Comparison of ENCODE assay signal across 18 cellular contexts in genomic region chrX:96147645-96148044, GRCh38.
"Had no signal": no experiment of that assay in that cellular context is flagged by ENCODE, and none has a peak within 500 bp of the region (broad histone marks: within the 10 kb centered on the region; RNA-seq: fewer than 3 reads in every experiment).

No MANE protein-coding gene starts in this region.

- H3K27ac ChIP-seq: adrenal gland, neutrophil, SJSA1, VCaP had no signal

- H3K9me3 ChIP-seq: adrenal gland, gastroesophageal sphincter, neutrophil, SJSA1, transverse colon had no signal

- H3K4me1 ChIP-seq: adrenal gland, gastroesophageal sphincter, heart left ventricle, SJSA1, transverse colon had no signal

- ATAC-seq: activated naive CD4-positive, alpha-beta T cell treated with anti-CD3 and anti-CD28 coated beads, Interleukin-2, amount 50 U/mL, for 72 hours; effector memory CD8-positive, alpha-beta T cell; gastroesophageal sphincter; heart left ventricle; natural killer cell; stimulated activated naive B cell treated with anti-CD40 and anti-IgM and Interleukin-4, amounts not matched to agents 10 μg/mL and 1 μg/mL and 100 μg/mL, for 72 hours had no signal

- H3K4me3 ChIP-seq: adrenal gland, gastroesophageal sphincter, heart left ventricle, SJSA1, transverse colon had no signal

- H3K27me3 ChIP-seq: adrenal gland, gastroesophageal sphincter, heart left ventricle, neutrophil, SJSA1, transverse colon had no signal

- FAIRE-seq: bronchial epithelial cell had no signal

- H3K36me3 ChIP-seq: adrenal gland, gastroesophageal sphincter, heart left ventricle, neutrophil, SJSA1, transverse colon had no signal

- DNase-seq: activated CD4-positive, alpha-beta T cell treated with anti-CD3 and anti-CD28 coated beads, Interleukin-2, amount 50 U/mL, for 1 hour; activated CD4-positive, CD25-positive, alpha-beta regulatory T cell treated with anti-CD3 and anti-CD28 coated beads, Interleukin-2, amount 50 U/mL, for 72 hours; activated CD8-positive, alpha-beta memory T cell treated with anti-CD3 and anti-CD28 coated beads, Interleukin-2, amount 50 U/mL, for 48 hours; activated gamma-delta T cell; activated T-cell treated with anti-CD3 and anti-CD28 coated beads, Interleukin-2, amount 50 U/mL, for 48 hours; adrenal gland; effector memory CD8-positive, alpha-beta T cell; heart left ventricle; natural killer cell; stimulated activated naive B cell treated with anti-CD40 and anti-IgM and Interleukin-4, amounts not matched to agents 10 μg/mL and 1 μg/mL and 100 μg/mL, for 72 hours; substantia nigra; transverse colon had no signal
